In genomic region chr2:28293416-28293815, GRCh38 we compare ENCODE assay signal across 17 cellular contexts.
"Had no signal": no experiment of that assay in that cellular context is flagged by ENCODE, and none has a peak within 500 bp of the region (broad histone marks: within the 10 kb centered on the region; RNA-seq: fewer than 3 reads in every experiment).

No MANE protein-coding gene starts in this region.

- H3K27ac Mint-ChIP-seq: activated CD4-positive, alpha-beta T cell treated with anti-CD3 and anti-CD28 coated beads for 36 hours; activated CD8-positive, alpha-beta T cell treated with anti-CD3 and anti-CD28 coated beads, Interleukin-2, amount 10 ng/mL, durations not matched to agents 7 days and 5 days; brain; dendritic cell treated with granulocyte-macrophage colony-stimulating factor and Interleukin-4, amounts not matched to agents 40 ng/mL and 50 ng/mL, for 4 days; stimulated activated naive B cell treated with anti-CD40 and anti-IgM and Interleukin-4, amounts not matched to agents 10 μg/mL and 1 μg/mL and 100 μg/mL, for 72 hours had no signal

- H3K9me3 Mint-ChIP-seq: brain; dendritic cell treated with granulocyte-macrophage colony-stimulating factor and Interleukin-4, amounts not matched to agents 40 ng/mL and 50 ng/mL, for 4 days; effector memory CD8-positive, alpha-beta T cell; stimulated activated naive B cell treated with anti-CD40 and anti-IgM and Interleukin-4, amounts not matched to agents 10 μg/mL and 1 μg/mL and 100 μg/mL, for 72 hours had no signal

- FAIRE-seq: pancreas, small intestine had no signal

- H3K36me3 Mint-ChIP-seq: brain had no signal

- H3K4me3 Mint-ChIP-seq: activated CD4-positive, alpha-beta T cell treated with anti-CD3 and anti-CD28 coated beads for 36 hours; activated CD8-positive, alpha-beta T cell treated with anti-CD3 and anti-CD28 coated beads, Interleukin-2, amount 10 ng/mL, durations not matched to agents 7 days and 5 days; brain; dendritic cell treated with granulocyte-macrophage colony-stimulating factor and Interleukin-4, amounts not matched to agents 40 ng/mL and 50 ng/mL, for 4 days; effector memory CD8-positive, alpha-beta T cell; stimulated activated naive B cell treated with anti-CD40 and anti-IgM and Interleukin-4, amounts not matched to agents 10 μg/mL and 1 μg/mL and 100 μg/mL, for 72 hours had no signal

- H3K27me3 ChIP-seq: adrenal gland, esophagus muscularis mucosa, gastrocnemius medialis, pancreas, upper lobe of left lung had no signal

- H3K4me3 ChIP-seq: adrenal gland, esophagus muscularis mucosa, gastrocnemius medialis, pancreas, upper lobe of left lung had no signal

- H3K27me3 Mint-ChIP-seq: activated CD4-positive, alpha-beta T cell treated with anti-CD3 and anti-CD28 coated beads for 36 hours; dendritic cell treated with granulocyte-macrophage colony-stimulating factor and Interleukin-4, amounts not matched to agents 40 ng/mL and 50 ng/mL, for 4 days; effector memory CD8-positive, alpha-beta T cell; stimulated activated naive B cell treated with anti-CD40 and anti-IgM and Interleukin-4, amounts not matched to agents 10 μg/mL and 1 μg/mL and 100 μg/mL, for 72 hours had no signal

- DNase-seq: activated CD8-positive, alpha-beta memory T cell treated with anti-CD3 and anti-CD28 coated beads, Interleukin-2, amount 50 U/mL, for 48 hours; activated CD8-positive, alpha-beta T cell treated with anti-CD3 and anti-CD28 coated beads, Interleukin-2, amount 10 ng/mL, durations not matched to agents 7 days and 5 days; activated naive CD4-positive, alpha-beta T cell; adrenal gland; cerebellar nuclear complex; effector memory CD8-positive, alpha-beta T cell; gastrocnemius medialis; left ventricle myocardium superior; pancreas; small intestine; stimulated activated naive B cell treated with anti-CD40 and anti-IgM and Interleukin-4, amounts not matched to agents 10 μg/mL and 1 μg/mL and 100 μg/mL, for 72 hours; T1000; upper lobe of left lung had no signal

- H3K36me3 ChIP-seq: gastrocnemius medialis, pancreas had no signal

- ATAC-seq: activated CD8-positive, alpha-beta T cell treated with anti-CD3 and anti-CD28 coated beads, Interleukin-2, amount 10 ng/mL, durations not matched to agents 7 days and 5 days; effector memory CD8-positive, alpha-beta T cell; gastrocnemius medialis; left ventricle myocardium superior; pancreas; stimulated activated naive B cell treated with anti-CD40 and anti-IgM and Interleukin-4, amounts not matched to agents 10 μg/mL and 1 μg/mL and 100 μg/mL, for 72 hours had no signal
